ENCODE assay signal across 24 cellular contexts in the genomic region with DNA sequence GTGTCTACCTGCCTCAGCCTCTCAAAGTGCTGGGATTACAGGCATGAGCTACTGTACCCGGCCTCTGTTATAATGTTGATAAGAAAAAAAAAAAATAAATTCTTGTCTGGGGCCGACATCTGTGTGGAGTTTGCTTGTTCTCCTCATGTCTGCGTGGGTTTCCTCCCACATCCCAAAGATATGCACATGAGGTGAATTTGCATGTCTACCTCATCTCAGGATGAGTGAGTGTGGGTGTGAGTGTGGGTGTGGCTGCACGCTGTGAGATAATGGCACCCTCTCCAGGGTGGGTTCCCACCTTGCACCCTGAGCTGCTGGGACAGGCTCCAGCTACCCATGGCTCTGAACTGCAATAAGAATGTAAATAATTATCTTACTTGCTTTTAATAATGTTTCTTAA. TPM values are rescaled to one million over a fixed set of nuclear protein-coding genes. Genes with fewer than 3 reads are reported as not detected.
A peak's percentile ranks its signal among the peaks of the same experiment; 100 is the strongest.
DNase-seq lines count a peak whose midpoint lies in the region; ATAC-seq and TF ChIP-seq lines count a peak whose summit lies in the region.
"Had no signal": no experiment of that assay in that cellular context is flagged by ENCODE, and none has a peak within 500 bp of the region (broad histone marks: within the 10 kb centered on the region; RNA-seq: fewer than 3 reads in every experiment).

No MANE protein-coding gene starts in this region.

- H3K4me1 ChIP-seq in HCT116 (ENCODE audit: control insufficient read depth in 1 of 2, insufficient read depth in 2 of 2, low read length in 2 of 2) (peaks cover 16 to 60% of the 10 kb centered on the region in 2 experiments), RWPE2 (ENCODE audit: insufficient read depth, poor library complexity, severe bottlenecking) (peaks cover 21% of the 10 kb centered on the region), smooth muscle cell (ENCODE audit: low read depth) (peaks cover 12% of the 10 kb centered on the region), colonic mucosa (no peaks in the 10 kb centered on the region)
- H3K4me1 ChIP-seq: breast epithelium had no signal

- peak overlapping the region; percentile 55 for H3K4me2 ChIP-seq in HCT116 (ENCODE audit: low read length)
- H3K4me2 ChIP-seq in smooth muscle cell = peak overlapping the region; percentile 50

- H3K27ac ChIP-seq in HCT116 (ENCODE audit: low read depth, low read length) = no peak overlapping the region
- peak overlapping the region; percentile 34 for H3K27ac ChIP-seq in RWPE2 (ENCODE audit: poor library complexity, severe bottlenecking)
- peak overlapping the region; percentile 85 for H3K27ac ChIP-seq in smooth muscle cell (ENCODE audit: low read depth)
- H3K27ac ChIP-seq in colonic mucosa = no peak overlapping the region
- H3K27ac ChIP-seq: breast epithelium, coronary artery, PC-9, tibial artery had no signal

- 27% methylated on average over 4 of the region's 4 CpGs for WGBS in smooth muscle cell (ENCODE audit: low lambda C conversion rate)

- H3K79me2 ChIP-seq in HCT116 (ENCODE audit: insufficient read depth, low read length) (no peaks in the 10 kb centered on the region), smooth muscle cell (ENCODE audit: low read depth) (no peaks in the 10 kb centered on the region)

- no peak for TF ChIP-seq RAD21 in HCT116 (IDR thresholded peaks at IDR 0.05; ENCODE audit: low read depth)

- no peak overlapping the region for H3K9ac ChIP-seq in HCT116 (ENCODE audit: low read length)
- no peak overlapping the region for H3K9ac ChIP-seq in smooth muscle cell (ENCODE audit: low read depth)
- no peak overlapping the region for H3K9ac ChIP-seq in colonic mucosa (ENCODE audit: low read depth in 2 of 2, low read length in 2 of 2)

- RAD21 ChIA-PET in HCT116 (lab: Charles Lee; ENCODE audit: low non-redundant PET in 1 of 2, low total read pairs in 2 of 2, uncharacterized antibody in 2 of 2, unreplicated experiment in 2 of 2) = no interaction called here

- H4K20me1 ChIP-seq in HCT116 (ENCODE audit: insufficient read depth) (no peaks in the 10 kb centered on the region), smooth muscle cell (ENCODE audit: low read depth) (no peaks in the 10 kb centered on the region)

- H2AFZ ChIP-seq in HCT116 (ENCODE audit: low read depth, low read length, poor library complexity, severe bottlenecking) = no peak overlapping the region
- no peak overlapping the region for H2AFZ ChIP-seq in smooth muscle cell (ENCODE audit: low read depth)
- H2AFZ ChIP-seq: PC-9 had no signal

- H3K27me3 ChIP-seq in HCT116 (ENCODE audit: insufficient read depth, low read length) (no peaks in the 10 kb centered on the region), RWPE2 (ENCODE audit: insufficient read depth, poor library complexity, severe bottlenecking) (no peaks in the 10 kb centered on the region), smooth muscle cell (ENCODE audit: low read depth) (no peaks in the 10 kb centered on the region), colonic mucosa (no peaks in the 10 kb centered on the region)
- H3K27me3 ChIP-seq: breast epithelium, tibial artery had no signal

- H3K4me3 ChIP-seq in HCT116 (replicated peaks in 1 of 2; ENCODE audit: low read depth in 1 of 2, low read length in 2 of 2) = no peak overlapping the region
- H3K4me3 ChIP-seq in RWPE2 (ENCODE audit: severe bottlenecking) = no peak overlapping the region
- no peak overlapping the region for H3K4me3 ChIP-seq in fibroblast of villous mesenchyme (ENCODE audit: low read depth, low read length)
- no peak overlapping the region for H3K4me3 ChIP-seq in smooth muscle cell
- H3K4me3 ChIP-seq in colonic mucosa = no peak overlapping the region
- H3K4me3 ChIP-seq: breast epithelium, coronary artery, PC-9, tibial artery had no signal

- H3K9me3 ChIP-seq in HCT116 (ENCODE audit: control insufficient read depth in 1 of 2, insufficient read depth in 1 of 2, low read depth in 1 of 2, low read length in 2 of 2) (no peaks in the 10 kb centered on the region), RWPE2 (ENCODE audit: severe bottlenecking) (no peaks in the 10 kb centered on the region), smooth muscle cell (replicated peaks; ENCODE audit: low read depth) (no peaks in the 10 kb centered on the region), colonic mucosa (no peaks in the 10 kb centered on the region)
- H3K9me3 ChIP-seq: breast epithelium, tibial artery had no signal

- ATAC-seq in HCT116 = no peak
- ATAC-seq in RWPE2 (ENCODE audit: low read depth) = no peak
- no peak for ATAC-seq in GM21515 (IDR thresholded peaks at IDR 0.05; ENCODE audit: unreplicated experiment)
- ATAC-seq in GM19023 (IDR thresholded peaks at IDR 0.05; ENCODE audit: unreplicated experiment) = no peak
- ATAC-seq: sciatic nerve; stimulated activated naive CD8-positive, alpha-beta T cell treated with anti-CD3 and anti-CD28 coated beads, Interleukin-15, amount 100 ng/mL, for 72 hours; T-cell had no signal

- POLR2A ChIA-PET in HCT116 (lab: Charles Lee) = no interaction called here

- TF ChIP-seq CTCF in HCT116 (IDR thresholded peaks at IDR 0.05 in 2 of 3, conservative IDR thresholded peaks at IDR 0.05 in 1 of 3; ENCODE audit: borderline replicate concordance in 1 of 3, insufficient read depth in 1 of 3, low read depth in 2 of 3, low read length in 2 of 3) (no peak), RWPE2 (IDR thresholded peaks at IDR 0.05; ENCODE audit: poor library complexity, severe bottlenecking) (peak; percentile 23), fibroblast of villous mesenchyme (IDR thresholded peaks at IDR 0.05; ENCODE audit: insufficient read depth, low read depth, low read length) (no peak), smooth muscle cell (IDR thresholded peaks at IDR 0.05; ENCODE audit: borderline replicate concordance, insufficient read depth, poor library complexity, severe bottlenecking) (no peak), colonic mucosa (IDR thresholded peaks at IDR 0.05) (no peak)

- H3K9me2 ChIP-seq in HCT116 (ENCODE audit: insufficient read depth) = no peaks in the 10 kb centered on the region

- no peak for DNase-seq in HCT116 (ENCODE audit: low read depth, low spot score)
- DNase-seq in RWPE2 (ENCODE audit: low spot score) = peak; percentile 31
- peak; percentile 81 for DNase-seq in fibroblast of villous mesenchyme (ENCODE audit: low read depth)
- no peak for DNase-seq in smooth muscle cell (lab: John Stamatoyannopoulos, UW; ENCODE audit: unreplicated experiment)
- DNase-seq in colonic mucosa = no peak
- DNase-seq in NCI-H748 treated with DMSO at 0.1 percent for 48 hours (lab: John Stamatoyannopoulos, UW) = no peak
- DNase-seq: activated naive CD4-positive, alpha-beta T cell; activated T-cell treated with anti-CD3 and anti-CD28 coated beads, Interleukin-2, amount 50 U/mL, for 24 hours; DMS53; mammary epithelial cell; NCI-H1092 treated with DMSO at 0.1 percent for 48 hours; NCI-H2029; NCI-H2227 treated with DMSO at 0.1 percent for 48 hours; PC-9; SIG-M5; stimulated activated CD4-positive, alpha-beta T cell treated with anti-CD3 and anti-CD28 coated beads, Interleukin-15, amount 100 ng/mL, for 24 hours; stimulated activated naive CD8-positive, alpha-beta T cell treated with anti-CD3 and anti-CD28 coated beads, Interleukin-15, amount 100 ng/mL, for 72 hours; T-cell; tibial artery had no signal

- H3K36me3 ChIP-seq in HCT116 (ENCODE audit: control insufficient read depth in 1 of 2, insufficient read depth in 2 of 2, low read length in 2 of 2) = no peaks in the 10 kb centered on the region
- H3K36me3 ChIP-seq in RWPE2 (ENCODE audit: low read depth) = no peaks in the 10 kb centered on the region
- no peaks in the 10 kb centered on the region for H3K36me3 ChIP-seq in smooth muscle cell (ENCODE audit: low read depth)
- no peaks in the 10 kb centered on the region for H3K36me3 ChIP-seq in colonic mucosa
- H3K36me3 ChIP-seq: breast epithelium, tibial artery had no signal

- intact Hi-C loops in HCT116 (cut with micrococcal nuclease) (no loop called here), colonic mucosa (cut with DNase I) (no loop called here)

- CTCF ChIA-PET in HCT116 (lab: Charles Lee) = interaction anchor here (2.1 kb wide), 1 partner anchor 23 kb away, joined by 9 read pairs; no protein-coding TSS in a partner anchor

- peaks cover 26% of the 10 kb centered on the region for H3F3A ChIP-seq in smooth muscle cell (ENCODE audit: low read depth)

- no TSS peak for BruUV-seq in HCT116 (replicated peaks; lab: Mats Ljungman, UMichigan)

- TF ChIP-seq POLR2A in HCT116 (IDR thresholded peaks at IDR 0.05; ENCODE audit: borderline replicate concordance, extremely low read depth, insufficient read depth, insufficient read length) = no peak

TF ChIP-seq in HCT116, 20 proteins besides CTCF, POLR2A, EP300 and RAD21 (continues in another document):
- TF ChIP-seq EGR1 (IDR thresholded peaks at IDR 0.05; ENCODE audit: low read depth) (no peak), ZFX (IDR thresholded peaks at IDR 0.05) (no peak)
- TF ChIP-seq, protein P1, sequence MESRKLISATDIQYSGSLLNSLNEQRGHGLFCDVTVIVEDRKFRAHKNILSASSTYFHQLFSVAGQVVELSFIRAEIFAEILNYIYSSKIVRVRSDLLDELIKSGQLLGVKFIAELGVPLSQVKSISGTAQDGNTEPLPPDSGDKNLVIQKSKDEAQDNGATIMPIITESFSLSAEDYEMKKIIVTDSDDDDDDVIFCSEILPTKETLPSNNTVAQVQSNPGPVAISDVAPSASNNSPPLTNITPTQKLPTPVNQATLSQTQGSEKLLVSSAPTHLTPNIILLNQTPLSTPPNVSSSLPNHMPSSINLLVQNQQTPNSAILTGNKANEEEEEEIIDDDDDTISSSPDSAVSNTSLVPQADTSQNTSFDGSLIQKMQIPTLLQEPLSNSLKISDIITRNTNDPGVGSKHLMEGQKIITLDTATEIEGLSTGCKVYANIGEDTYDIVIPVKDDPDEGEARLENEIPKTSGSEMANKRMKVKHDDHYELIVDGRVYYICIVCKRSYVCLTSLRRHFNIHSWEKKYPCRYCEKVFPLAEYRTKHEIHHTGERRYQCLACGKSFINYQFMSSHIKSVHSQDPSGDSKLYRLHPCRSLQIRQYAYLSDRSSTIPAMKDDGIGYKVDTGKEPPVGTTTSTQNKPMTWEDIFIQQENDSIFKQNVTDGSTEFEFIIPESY (IDR thresholded peaks at IDR 0.05; ENCODE audit: extremely low read depth, insufficient replicate concordance, low read length) = no peak

RNA-seq across cellular contexts. Expression of a gene that starts 25.9 kb away (rescaled TPM):
- total RNA-seq in HCT116 (2021; ENCODE audit: unreplicated experiment) = 47.4 TPM
- 54.6 and 59.5 TPM in 2 replicates for polyA plus RNA-seq in HCT116 (2012)
- total RNA-seq in fibroblast of villous mesenchyme = 160 TPM in 2 replicates
- total RNA-seq in smooth muscle cell = 109 and 121 TPM in 2 replicates
- 147 and 153 TPM in 2 replicates for polyA plus RNA-seq in smooth muscle cell
- total RNA-seq in colonic mucosa = 10 to 100 TPM; 55.4 to 57.3 TPM

Comparison
In these comparisons a context has a peak if more than half of its experiments do, and no peak if none do; other contexts are left out.
1. DNase-seq: peak in RWPE2 (single experiment) and fibroblast of villous mesenchyme (single experiment); none in HCT116 (single experiment), smooth muscle cell (single experiment), colonic mucosa (single experiment) and NCI-H748 treated with DMSO at 0.1 percent for 48 hours (single experiment).
2. H3K27ac ChIP-seq: peak in RWPE2 (single experiment) and smooth muscle cell (single experiment); none in HCT116 (single experiment) and colonic mucosa (single experiment).